ENCODE assay signal across 14 cellular contexts in the genomic region with DNA sequence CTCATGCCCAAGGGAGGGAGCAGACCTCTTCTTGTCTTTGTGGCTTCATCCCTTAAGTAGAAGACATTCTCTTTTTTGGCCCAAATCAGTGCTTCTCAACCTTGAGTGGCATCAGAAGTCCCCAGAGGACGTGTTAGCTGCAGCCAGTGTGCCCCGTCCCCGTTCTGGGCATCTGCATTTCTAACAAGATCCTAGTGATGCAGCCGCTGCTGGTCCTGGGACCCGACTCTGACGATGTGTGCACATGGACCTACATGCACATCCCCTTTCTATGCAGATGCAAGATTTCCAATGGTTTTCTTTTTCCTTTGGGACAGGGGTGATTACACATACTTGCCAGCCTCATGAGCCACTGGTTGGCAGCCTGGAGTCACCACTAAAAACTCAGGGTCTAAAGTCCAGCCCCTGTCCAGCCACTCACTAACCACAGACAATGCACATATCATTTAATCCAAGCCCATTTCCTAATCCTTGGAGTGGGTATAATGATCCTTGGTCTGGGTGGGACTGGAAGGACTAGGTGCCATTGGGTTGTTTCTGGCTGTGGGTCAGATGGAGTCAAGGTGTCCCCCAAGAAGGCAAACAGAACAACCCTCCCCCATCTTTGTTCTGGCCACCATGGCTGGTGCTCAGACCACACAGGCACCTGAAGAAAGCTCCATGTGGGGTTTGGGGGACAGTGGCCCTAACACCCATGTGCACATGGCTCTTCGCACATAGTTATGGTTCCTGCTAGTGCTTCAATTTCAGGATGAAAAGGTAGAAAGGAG. TPM values are rescaled to one million over a fixed set of nuclear protein-coding genes. Genes with fewer than 3 reads are reported as not detected.
DNase-seq lines count a peak whose midpoint lies in the region; ATAC-seq and TF ChIP-seq lines count a peak whose summit lies in the region.
"Had no signal": no experiment of that assay in that cellular context is flagged by ENCODE, and none has a peak within 500 bp of the region (broad histone marks: within the 10 kb centered on the region; RNA-seq: fewer than 3 reads in every experiment).

No MANE protein-coding gene starts in this region.

- no peak overlapping the region for H3K27ac ChIP-seq in CD8-positive, alpha-beta memory T cell (ENCODE audit: low read depth, low read length)
- H3K27ac ChIP-seq in ascending aorta (peak overlapping the region; percentile 92 to 96), gastrocnemius medialis (peak overlapping the region; percentile 87 to 95 (median 94))
- H3K27ac ChIP-seq: KMS-11 had no signal

- H3K4me1 ChIP-seq in CD8-positive, alpha-beta memory T cell (ENCODE audit: insufficient read depth, low read length), result peaks cover 39% of the 10 kb centered on the region
- H3K4me1 ChIP-seq in ascending aorta (peaks cover 45 to 88% of the 10 kb centered on the region in 2 donors), gastrocnemius medialis (peaks cover 95 to 100% of the 10 kb centered on the region in 2 donors)

- H3K4me3 ChIP-seq in CD8-positive, alpha-beta memory T cell (ENCODE audit: low read length), result no peak overlapping the region
- H3K4me3 ChIP-seq in ascending aorta, result no peak overlapping the region
- H3K4me3 ChIP-seq in gastrocnemius medialis, result no peak overlapping the region

- H3K4me1 Mint-ChIP-seq in CD8-positive, alpha-beta memory T cell, result peaks cover 62 to 92% (median 82%) of the 10 kb centered on the region in 3 donors

- DNase-seq in CD8-positive, alpha-beta memory T cell, result peak in 1 of 5 donors; percentile 16
- DNase-seq in ascending aorta (ENCODE audit: low spot score in 2 of 2) (peak in 1 of 2 donors; percentile 64), left lobe of liver (ENCODE audit: low spot score) (peak; percentile 41), gastrocnemius medialis (no peak), GM13977 (ENCODE audit: low spot score) (no peak), COLO829 (ENCODE audit: low spot score) (no peak)
- DNase-seq: NCI-H1694 treated with DMSO at 0.1 percent for 48 hours; SIG-M5; stimulated activated CD4-positive, alpha-beta T cell treated with anti-CD3 and anti-CD28 coated beads, Interleukin-4, amount 100 ng/mL, for 24 hours had no signal

- ATAC-seq in left lobe of liver (no peak), gastrocnemius medialis (no peak), GM18907 (IDR thresholded peaks at IDR 0.05; ENCODE audit: unreplicated experiment) (no peak), GM21576 (IDR thresholded peaks at IDR 0.05; ENCODE audit: unreplicated experiment) (no peak)

- intact Hi-C loops in ascending aorta (cut with DNase I) (loop anchor here (1.0 to 10.0 kb wide), 8 partner anchors 11 to 1897 kb away; a partner anchor contains a TSS), gastrocnemius medialis (cut with DNase I; ENCODE audit: low total_unique reads) (loop anchor here (5.0 kb wide), 3 partner anchors 1414 to 1889 kb away; a partner anchor contains a TSS)

- no peaks in the 10 kb centered on the region for H3K9me3 Mint-ChIP-seq in CD8-positive, alpha-beta memory T cell
- H3K9me3 Mint-ChIP-seq: stimulated activated naive CD8-positive, alpha-beta T cell treated with anti-CD3 and anti-CD28 coated beads, Interleukin-15, Interleukin-2, amounts not matched to agents 100 ng/mL and 50 ng/mL, for 24 hours had no signal

- no peak for TF ChIP-seq CTCF in ascending aorta (IDR thresholded peaks at IDR 0.05)
- TF ChIP-seq CTCF in gastrocnemius medialis (IDR thresholded peaks at IDR 0.05 in 4 of 5, conservative IDR thresholded peaks at IDR 0.05 in 1 of 5), result no peak
- no peak for TF ChIP-seq CTCF in GM13977 (IDR thresholded peaks at IDR 0.05; ENCODE audit: extremely low read depth, insufficient read depth, missing control alignments)

- H3K36me3 Mint-ChIP-seq in CD8-positive, alpha-beta memory T cell, result peaks cover 0 to 65% (median 0%) of the 10 kb centered on the region in 3 donors

- TF ChIP-seq POLR2A in gastrocnemius medialis (IDR thresholded peaks at IDR 0.05), result no peak

- no peak overlapping the region for H3K4me3 Mint-ChIP-seq in CD8-positive, alpha-beta memory T cell
- H3K4me3 Mint-ChIP-seq: stimulated activated naive CD8-positive, alpha-beta T cell treated with anti-CD3 and anti-CD28 coated beads, Interleukin-15, Interleukin-2, amounts not matched to agents 100 ng/mL and 50 ng/mL, for 24 hours had no signal

- peaks cover 9% of the 10 kb centered on the region for H3K36me3 ChIP-seq in CD8-positive, alpha-beta memory T cell (ENCODE audit: insufficient read depth, low read length)
- H3K36me3 ChIP-seq in ascending aorta, result peaks cover 8 to 9% of the 10 kb centered on the region in 2 donors
- H3K36me3 ChIP-seq in gastrocnemius medialis, result no peaks in the 10 kb centered on the region

- no peaks in the 10 kb centered on the region for H3K27me3 ChIP-seq in CD8-positive, alpha-beta memory T cell (ENCODE audit: insufficient read depth, low read length, poor library complexity, severe bottlenecking)
- H3K27me3 ChIP-seq in ascending aorta, result no peaks in the 10 kb centered on the region
- no peaks in the 10 kb centered on the region for H3K27me3 ChIP-seq in gastrocnemius medialis

- CTCF ChIA-PET in CD8-positive, alpha-beta memory T cell (lab: Charles Lee), result no interaction called here

- peak overlapping the region in 6 of 8 donors; percentile 30 to 90 (median 78) for H3K27ac Mint-ChIP-seq in CD8-positive, alpha-beta memory T cell
- H3K27ac Mint-ChIP-seq: progenitor cell of endocrine pancreas had no signal

- H3K9me3 ChIP-seq in CD8-positive, alpha-beta memory T cell (ENCODE audit: low read length), result no peaks in the 10 kb centered on the region
- no peaks in the 10 kb centered on the region for H3K9me3 ChIP-seq in ascending aorta
- H3K9me3 ChIP-seq in gastrocnemius medialis, result no peaks in the 10 kb centered on the region

- no peaks in the 10 kb centered on the region for H3K27me3 Mint-ChIP-seq in CD8-positive, alpha-beta memory T cell
- H3K27me3 Mint-ChIP-seq: stimulated activated naive CD8-positive, alpha-beta T cell treated with anti-CD3 and anti-CD28 coated beads, Interleukin-15, Interleukin-2, amounts not matched to agents 100 ng/mL and 50 ng/mL, for 24 hours had no signal

- in situ Hi-C loops in gastrocnemius medialis (cut with MboI; ENCODE audit: low sequenced_read_pairs in 4 of 4), result loop anchor here in 3 of 4 donors (25.0 kb wide), 3 partner anchors 136 to 1414 kb away; a partner anchor contains a TSS
- in situ Hi-C loops in GM13977 (cut with MboI; ENCODE audit: low pct_unique_long_range_greater_than_20kb, low sequenced_read_pairs, unreplicated experiment), result no loop called here

- POLR2A ChIA-PET in CD8-positive, alpha-beta memory T cell (lab: Charles Lee), result no interaction called here

RNA-seq across cellular contexts. Expression of a gene that starts 6.4 kb away (rescaled TPM):
- 10 to 100 TPM; 24.5 to 24.8 TPM for total RNA-seq in CD8-positive, alpha-beta memory T cell
- polyA plus RNA-seq in CD8-positive, alpha-beta memory T cell, result 59.6 TPM
- total RNA-seq in ascending aorta, result 19.5 TPM
- 9.9 TPM for total RNA-seq in left lobe of liver
- total RNA-seq in gastrocnemius medialis, result 10 to 100 TPM; 11.4 to 84.6 (median 11.8) TPM

RNA-seq across cellular contexts. Expression of a gene that starts 30.4 kb away (rescaled TPM):
- total RNA-seq in CD8-positive, alpha-beta memory T cell, result not detected
- not detected for polyA plus RNA-seq in CD8-positive, alpha-beta memory T cell
- not detected for total RNA-seq in ascending aorta
- 0.18 TPM for total RNA-seq in left lobe of liver
- 1 to 10 TPM in 1 of 4 donors, under 1 TPM in 1, not detected in 2; 0.20 to 3.0 TPM for total RNA-seq in gastrocnemius medialis
- total RNA-seq: progenitor cell of endocrine pancreas had no signal

RNA-seq across cellular contexts. Expression of a gene that starts 59.0 kb away (rescaled TPM):
- 10 to 100 TPM; 82.5 to 83.6 TPM for total RNA-seq in CD8-positive, alpha-beta memory T cell
- 228 TPM for polyA plus RNA-seq in CD8-positive, alpha-beta memory T cell
- total RNA-seq in ascending aorta (44.8 TPM), left lobe of liver (180 TPM), gastrocnemius medialis (100 to 1,000 TPM in 1 of 4 donors, 10 to 100 TPM in 3; 24.2 to 108 (median 29.3) TPM)
